In genomic region chr5:142408536-142409252, GRCh38 we compare ENCODE assay signal across 22 cellular contexts.
DNase-seq lines count a peak whose midpoint lies in the region; ATAC-seq, FAIRE-seq and TF ChIP-seq lines count a peak whose summit lies in the region.
"Had no signal": no experiment of that assay in that cellular context is flagged by ENCODE, and none has a peak within 500 bp of the region (broad histone marks: within the 10 kb centered on the region; RNA-seq: fewer than 3 reads in every experiment).

No MANE protein-coding gene starts in this region.

- peaks cover 73% of the 10 kb centered on the region for H3K4me1 Mint-ChIP-seq in nephron progenitor cell

- peaks cover 4% of the 10 kb centered on the region for H3K36me3 Mint-ChIP-seq in nephron progenitor cell (ENCODE audit: low read depth)
- H3K36me3 Mint-ChIP-seq: CD8-positive, alpha-beta T cell had no signal

- no peak overlapping the region for H3K4me2 ChIP-seq in Loucy (ENCODE audit: low read depth, low read length, poor library complexity, severe bottlenecking)
- no peak overlapping the region for H3K4me2 ChIP-seq in SK-N-SH

- no peak for DNase-seq in A673 (ENCODE audit: low spot score)
- DNase-seq in kidney = no peak
- DNase-seq in nephron progenitor cell = peak; percentile 38
- no peak for DNase-seq in H7
- no peak for DNase-seq in NCI-H128 (lab: John Stamatoyannopoulos, UW; ENCODE audit: unreplicated experiment)
- DNase-seq in SK-N-SH = no peak
- DNase-seq: CD8-positive, alpha-beta T cell; DMS53; HFFc6; IMR-90; Kasumi-1; MM.1S; NCI-H1092; NCI-H2081 treated with DMSO at 0.1 percent for 48 hours; NCI-H446 treated with DMSO at 0.1 percent for 48 hours had no signal

- no peak for TF ChIP-seq EP300 in SK-N-SH (IDR thresholded peaks at IDR 0.05; ENCODE audit: borderline replicate concordance in 1 of 2, low read depth in 1 of 2, low read length in 1 of 2)

- H3K9ac ChIP-seq in Loucy (ENCODE audit: low read depth, low read length, poor library complexity, severe bottlenecking) (no peak overlapping the region), kidney (ENCODE audit: low read length in 2 of 2) (peak overlapping the region; percentile 17 to 20), SK-N-SH (no peak overlapping the region)

- H3K9me2 ChIP-seq in Loucy (replicated peaks; ENCODE audit: low read depth, low read length) (no peaks in the 10 kb centered on the region), SK-N-SH (no peaks in the 10 kb centered on the region)

- H3K27ac ChIP-seq in A673 (ENCODE audit: low read depth, low read length, poor library complexity, severe bottlenecking) (peak overlapping the region; percentile 43), kidney (ENCODE audit: low read depth in 2 of 2, low read length in 2 of 2) (peak overlapping the region in 1 of 2 donors; percentile 41), SK-N-SH (ENCODE audit: low read depth in 2 of 2, low read length in 1 of 2) (no peak overlapping the region)
- H3K27ac ChIP-seq: HL-60 had no signal

- WGBS in SK-N-SH (ENCODE audit: low lambda C conversion rate) = 96% methylated on average over 16 of the region's 20 CpGs

- H3K79me2 ChIP-seq in Loucy (ENCODE audit: insufficient read depth, low read length) = no peaks in the 10 kb centered on the region
- no peaks in the 10 kb centered on the region for H3K79me2 ChIP-seq in SK-N-SH (ENCODE audit: insufficient read depth)

- H3K4me3 Mint-ChIP-seq in nephron progenitor cell = peak overlapping the region; percentile 65
- H3K4me3 Mint-ChIP-seq: CD8-positive, alpha-beta T cell; HFFc6 had no signal

- H3F3A ChIP-seq in Loucy (ENCODE audit: low read depth) (no peaks in the 10 kb centered on the region), SK-N-SH (replicated peaks; ENCODE audit: insufficient read depth) (no peaks in the 10 kb centered on the region)

- H3K36me3 ChIP-seq in A673 (ENCODE audit: insufficient read depth, low read length, poor library complexity, severe bottlenecking) (no peaks in the 10 kb centered on the region), Loucy (ENCODE audit: insufficient read depth, low read length) (no peaks in the 10 kb centered on the region), kidney (ENCODE audit: control insufficient read depth in 1 of 2, insufficient read depth in 2 of 2, low read length in 2 of 2) (no peaks in the 10 kb centered on the region), H7 (replicated peaks; ENCODE audit: control insufficient read depth, insufficient read depth, low read length) (no peaks in the 10 kb centered on the region), SK-N-SH (replicated peaks in 1 of 2; ENCODE audit: control insufficient read depth in 1 of 2, insufficient read depth in 2 of 2, low read length in 1 of 2) (no peaks in the 10 kb centered on the region)

- CTCF ChIA-PET in A673 (lab: Charles Lee) (no interaction called here), SK-N-SH (lab: Yijun Ruan, JAX) (interaction anchor here (1.3 kb wide), 1 partner anchor 11 kb away, joined by 4 read pairs; no protein-coding TSS in a partner anchor)

- H3K27me3 ChIP-seq in A673 (replicated peaks; ENCODE audit: insufficient read depth, low read depth, low read length, poor library complexity) (no peaks in the 10 kb centered on the region), Loucy (ENCODE audit: insufficient read depth, low read length, poor library complexity, severe bottlenecking) (no peaks in the 10 kb centered on the region), H7 (ENCODE audit: control insufficient read depth, insufficient read depth, low read length) (no peaks in the 10 kb centered on the region), SK-N-SH (ENCODE audit: insufficient read depth) (no peaks in the 10 kb centered on the region)

- no peaks in the 10 kb centered on the region for H4K20me1 ChIP-seq in Loucy (ENCODE audit: insufficient read depth, low read length, poor library complexity, severe bottlenecking)
- no peaks in the 10 kb centered on the region for H4K20me1 ChIP-seq in SK-N-SH (ENCODE audit: insufficient read depth)

- peaks cover 6% of the 10 kb centered on the region for H3K27me3 Mint-ChIP-seq in nephron progenitor cell (ENCODE audit: low read depth, poor library complexity)

- POLR2A ChIA-PET in A673 (lab: Charles Lee; ENCODE audit: low non-redundant PET) = no interaction called here
- POLR2A ChIA-PET in SK-N-SH (lab: Yijun Ruan, JAX) = interaction anchor here (0.7 to 1.0 kb wide), 2 partner anchors 9 to 226 kb away, joined by 3 read pairs; no protein-coding TSS in a partner anchor

- no TSS peak for BruUV-seq in A673 (replicated peaks; lab: Mats Ljungman, UMichigan)

- H3K4me3 ChIP-seq in A673 (ENCODE audit: low read depth, low read length, poor library complexity, severe bottlenecking) (no peak overlapping the region), Loucy (ENCODE audit: low read length, poor library complexity, severe bottlenecking) (no peak overlapping the region), kidney (ENCODE audit: low read length in 2 of 2) (peak overlapping the region; percentile 25 to 36), H7 (ENCODE audit: insufficient read depth, low read depth, low read length) (no peak overlapping the region), SK-N-SH (ENCODE audit: low read depth in 2 of 2, low read length in 1 of 2) (no peak overlapping the region)

- H3K4me1 ChIP-seq in A673 (ENCODE audit: insufficient read depth, low read length, poor library complexity, severe bottlenecking) (peaks cover 22% of the 10 kb centered on the region), Loucy (ENCODE audit: insufficient read depth, low read length, poor library complexity, severe bottlenecking) (no peaks in the 10 kb centered on the region), kidney (ENCODE audit: control insufficient read depth in 1 of 2, insufficient read depth in 1 of 2, low read depth in 1 of 2, low read length in 2 of 2) (peaks cover 4 to 5% of the 10 kb centered on the region in 2 donors), SK-N-SH (ENCODE audit: control insufficient read depth in 1 of 2, insufficient read depth in 2 of 2, low read depth in 1 of 2, low read length in 1 of 2) (no peaks in the 10 kb centered on the region; a peak in 2 of 4 replicates)

- H3K27ac Mint-ChIP-seq in nephron progenitor cell = peak overlapping the region; percentile 99
- H3K27ac Mint-ChIP-seq: CD8-positive, alpha-beta T cell; HFFc6 had no signal

- H2AFZ ChIP-seq in Loucy (ENCODE audit: low read length) = 0 out of 2 replicates have a peak overlapping the region, but pooled peaks have one; percentile 7
- H2AFZ ChIP-seq in SK-N-SH (ENCODE audit: low read depth) = no peak overlapping the region

- TF ChIP-seq RAD21 in SK-N-SH (IDR thresholded peaks at IDR 0.05; ENCODE audit: low read length) = no peak

- H3K9me3 Mint-ChIP-seq in nephron progenitor cell = no peaks in the 10 kb centered on the region
- H3K9me3 Mint-ChIP-seq: CD8-positive, alpha-beta T cell; HFFc6 had no signal

- H3K9me3 ChIP-seq in A673 (ENCODE audit: low read depth, low read length, poor library complexity, severe bottlenecking) (no peaks in the 10 kb centered on the region), Loucy (ENCODE audit: insufficient read depth, low read depth, low read length) (no peaks in the 10 kb centered on the region), kidney (ENCODE audit: control insufficient read depth in 1 of 2, low read length in 2 of 2) (no peaks in the 10 kb centered on the region), SK-N-SH (no peaks in the 10 kb centered on the region)

- ATAC-seq in GM18870 (IDR thresholded peaks at IDR 0.05; ENCODE audit: unreplicated experiment) = no peak
- ATAC-seq: CD8-positive, alpha-beta T cell; Right ventricle myocardium inferior had no signal

- intact Hi-C loops in A673 (cut with micrococcal nuclease; ENCODE audit: unreplicated experiment) (no loop called here), kidney (cut with DNase I) (no loop called here)

- TF ChIP-seq CTCF in A673 (conservative IDR thresholded peaks at IDR 0.05; ENCODE audit: low read depth, low read length) = no peak
- no peak for TF ChIP-seq CTCF in Loucy (conservative IDR thresholded peaks at IDR 0.05; ENCODE audit: low read length)
- TF ChIP-seq CTCF in kidney (IDR thresholded peaks at IDR 0.05; ENCODE audit: borderline replicate concordance, extremely low read depth, insufficient read depth) = no peak
- no peak for TF ChIP-seq CTCF in nephron progenitor cell (IDR thresholded peaks at IDR 0.05)
- no peak for TF ChIP-seq CTCF in SK-N-SH (IDR thresholded peaks at IDR 0.05)

- no peak for FAIRE-seq in kidney (lab: Jason Lieb, UNC)
- FAIRE-seq: GM12892, GM18507, RCC 7860 had no signal

TF ChIP-seq in SK-N-SH, 30 proteins besides CTCF, POLR2A, EP300 and RAD21 (continues in another document):
- TF ChIP-seq SIN3A (IDR thresholded peaks at IDR 0.05; ENCODE audit: borderline replicate concordance, low read depth, low read length) (no peak), CHD2 (IDR thresholded peaks at IDR 0.05; ENCODE audit: low read length, partially characterized antibody) (no peak), FOXM1 (IDR thresholded peaks at IDR 0.05; ENCODE audit: low read depth) (no peak), MEF2A (IDR thresholded peaks at IDR 0.05; ENCODE audit: borderline replicate concordance, low read depth) (no peak), NFIC (IDR thresholded peaks at IDR 0.05; ENCODE audit: borderline replicate concordance) (no peak), FOSL2 (IDR thresholded peaks at IDR 0.05; ENCODE audit: borderline replicate concordance, low read depth) (no peak), GATA2 (CRISPR knock-in tag; IDR thresholded peaks at IDR 0.05) (no peak)
- TF ChIP-seq, protein P1, sequence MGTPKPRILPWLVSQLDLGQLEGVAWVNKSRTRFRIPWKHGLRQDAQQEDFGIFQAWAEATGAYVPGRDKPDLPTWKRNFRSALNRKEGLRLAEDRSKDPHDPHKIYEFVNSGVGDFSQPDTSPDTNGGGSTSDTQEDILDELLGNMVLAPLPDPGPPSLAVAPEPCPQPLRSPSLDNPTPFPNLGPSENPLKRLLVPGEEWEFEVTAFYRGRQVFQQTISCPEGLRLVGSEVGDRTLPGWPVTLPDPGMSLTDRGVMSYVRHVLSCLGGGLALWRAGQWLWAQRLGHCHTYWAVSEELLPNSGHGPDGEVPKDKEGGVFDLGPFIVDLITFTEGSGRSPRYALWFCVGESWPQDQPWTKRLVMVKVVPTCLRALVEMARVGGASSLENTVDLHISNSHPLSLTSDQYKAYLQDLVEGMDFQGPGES (IDR thresholded peaks at IDR 0.05; ENCODE audit: low read depth, low read length) = no peak
- TF ChIP-seq, protein P2, sequence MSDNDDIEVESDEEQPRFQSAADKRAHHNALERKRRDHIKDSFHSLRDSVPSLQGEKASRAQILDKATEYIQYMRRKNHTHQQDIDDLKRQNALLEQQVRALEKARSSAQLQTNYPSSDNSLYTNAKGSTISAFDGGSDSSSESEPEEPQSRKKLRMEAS (IDR thresholded peaks at IDR 0.05; ENCODE audit: low read depth) = no peak

Comparison
In these comparisons a context has a peak if more than half of its experiments do, and no peak if none do; other contexts are left out.
1. H3K4me3 ChIP-seq: peak in kidney (2 of 2); none in A673 (single experiment), Loucy (single experiment), H7 (single experiment) and SK-N-SH (0 of 2).
2. H3K9ac ChIP-seq: peak in kidney (2 of 2); none in Loucy (single experiment) and SK-N-SH (single experiment).